ENCODE assay signal across 1 cellular context in the genomic region with DNA sequence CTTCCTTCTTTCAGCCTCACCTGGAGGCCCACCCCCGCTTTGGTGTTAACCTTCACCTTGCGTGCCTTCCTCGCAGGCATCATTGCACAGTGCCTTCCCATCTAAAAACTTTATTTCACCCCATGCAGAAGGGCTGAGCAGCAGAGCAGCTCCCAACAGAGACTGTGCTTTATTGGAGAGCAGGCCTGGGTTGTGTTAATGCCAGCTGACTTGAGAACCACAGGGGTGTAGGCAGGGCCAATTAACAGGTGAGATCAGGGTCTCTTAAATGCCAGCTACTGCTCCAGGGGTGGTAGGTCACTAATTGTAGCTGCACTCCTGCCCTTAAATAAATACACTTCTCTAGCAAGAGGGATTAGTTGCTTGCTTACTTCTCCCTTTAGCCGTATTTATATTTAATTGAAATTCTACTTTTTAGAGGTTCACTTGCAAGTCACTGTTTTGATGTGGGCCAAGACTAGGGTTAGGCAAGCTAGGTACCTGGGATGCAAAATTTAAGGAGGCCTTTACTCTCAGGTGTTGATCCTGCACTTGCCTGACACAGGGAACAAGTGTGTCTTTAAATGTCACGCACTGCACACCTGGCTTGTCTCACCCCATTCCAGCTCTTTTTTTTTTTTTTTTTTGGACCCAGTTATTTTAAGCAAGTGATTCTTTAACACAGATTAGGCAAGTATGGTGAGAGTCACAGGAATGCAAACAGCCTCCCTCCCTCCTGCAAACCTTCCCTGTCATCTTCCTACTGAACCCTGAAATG.
TF ChIP-seq lines count a peak whose summit lies in the region.

No MANE protein-coding gene starts in this region.

TF ChIP-seq in GM23338, 12 proteins besides CTCF, POLR2A, EP300 and RAD21:
- TF ChIP-seq, protein P1, sequence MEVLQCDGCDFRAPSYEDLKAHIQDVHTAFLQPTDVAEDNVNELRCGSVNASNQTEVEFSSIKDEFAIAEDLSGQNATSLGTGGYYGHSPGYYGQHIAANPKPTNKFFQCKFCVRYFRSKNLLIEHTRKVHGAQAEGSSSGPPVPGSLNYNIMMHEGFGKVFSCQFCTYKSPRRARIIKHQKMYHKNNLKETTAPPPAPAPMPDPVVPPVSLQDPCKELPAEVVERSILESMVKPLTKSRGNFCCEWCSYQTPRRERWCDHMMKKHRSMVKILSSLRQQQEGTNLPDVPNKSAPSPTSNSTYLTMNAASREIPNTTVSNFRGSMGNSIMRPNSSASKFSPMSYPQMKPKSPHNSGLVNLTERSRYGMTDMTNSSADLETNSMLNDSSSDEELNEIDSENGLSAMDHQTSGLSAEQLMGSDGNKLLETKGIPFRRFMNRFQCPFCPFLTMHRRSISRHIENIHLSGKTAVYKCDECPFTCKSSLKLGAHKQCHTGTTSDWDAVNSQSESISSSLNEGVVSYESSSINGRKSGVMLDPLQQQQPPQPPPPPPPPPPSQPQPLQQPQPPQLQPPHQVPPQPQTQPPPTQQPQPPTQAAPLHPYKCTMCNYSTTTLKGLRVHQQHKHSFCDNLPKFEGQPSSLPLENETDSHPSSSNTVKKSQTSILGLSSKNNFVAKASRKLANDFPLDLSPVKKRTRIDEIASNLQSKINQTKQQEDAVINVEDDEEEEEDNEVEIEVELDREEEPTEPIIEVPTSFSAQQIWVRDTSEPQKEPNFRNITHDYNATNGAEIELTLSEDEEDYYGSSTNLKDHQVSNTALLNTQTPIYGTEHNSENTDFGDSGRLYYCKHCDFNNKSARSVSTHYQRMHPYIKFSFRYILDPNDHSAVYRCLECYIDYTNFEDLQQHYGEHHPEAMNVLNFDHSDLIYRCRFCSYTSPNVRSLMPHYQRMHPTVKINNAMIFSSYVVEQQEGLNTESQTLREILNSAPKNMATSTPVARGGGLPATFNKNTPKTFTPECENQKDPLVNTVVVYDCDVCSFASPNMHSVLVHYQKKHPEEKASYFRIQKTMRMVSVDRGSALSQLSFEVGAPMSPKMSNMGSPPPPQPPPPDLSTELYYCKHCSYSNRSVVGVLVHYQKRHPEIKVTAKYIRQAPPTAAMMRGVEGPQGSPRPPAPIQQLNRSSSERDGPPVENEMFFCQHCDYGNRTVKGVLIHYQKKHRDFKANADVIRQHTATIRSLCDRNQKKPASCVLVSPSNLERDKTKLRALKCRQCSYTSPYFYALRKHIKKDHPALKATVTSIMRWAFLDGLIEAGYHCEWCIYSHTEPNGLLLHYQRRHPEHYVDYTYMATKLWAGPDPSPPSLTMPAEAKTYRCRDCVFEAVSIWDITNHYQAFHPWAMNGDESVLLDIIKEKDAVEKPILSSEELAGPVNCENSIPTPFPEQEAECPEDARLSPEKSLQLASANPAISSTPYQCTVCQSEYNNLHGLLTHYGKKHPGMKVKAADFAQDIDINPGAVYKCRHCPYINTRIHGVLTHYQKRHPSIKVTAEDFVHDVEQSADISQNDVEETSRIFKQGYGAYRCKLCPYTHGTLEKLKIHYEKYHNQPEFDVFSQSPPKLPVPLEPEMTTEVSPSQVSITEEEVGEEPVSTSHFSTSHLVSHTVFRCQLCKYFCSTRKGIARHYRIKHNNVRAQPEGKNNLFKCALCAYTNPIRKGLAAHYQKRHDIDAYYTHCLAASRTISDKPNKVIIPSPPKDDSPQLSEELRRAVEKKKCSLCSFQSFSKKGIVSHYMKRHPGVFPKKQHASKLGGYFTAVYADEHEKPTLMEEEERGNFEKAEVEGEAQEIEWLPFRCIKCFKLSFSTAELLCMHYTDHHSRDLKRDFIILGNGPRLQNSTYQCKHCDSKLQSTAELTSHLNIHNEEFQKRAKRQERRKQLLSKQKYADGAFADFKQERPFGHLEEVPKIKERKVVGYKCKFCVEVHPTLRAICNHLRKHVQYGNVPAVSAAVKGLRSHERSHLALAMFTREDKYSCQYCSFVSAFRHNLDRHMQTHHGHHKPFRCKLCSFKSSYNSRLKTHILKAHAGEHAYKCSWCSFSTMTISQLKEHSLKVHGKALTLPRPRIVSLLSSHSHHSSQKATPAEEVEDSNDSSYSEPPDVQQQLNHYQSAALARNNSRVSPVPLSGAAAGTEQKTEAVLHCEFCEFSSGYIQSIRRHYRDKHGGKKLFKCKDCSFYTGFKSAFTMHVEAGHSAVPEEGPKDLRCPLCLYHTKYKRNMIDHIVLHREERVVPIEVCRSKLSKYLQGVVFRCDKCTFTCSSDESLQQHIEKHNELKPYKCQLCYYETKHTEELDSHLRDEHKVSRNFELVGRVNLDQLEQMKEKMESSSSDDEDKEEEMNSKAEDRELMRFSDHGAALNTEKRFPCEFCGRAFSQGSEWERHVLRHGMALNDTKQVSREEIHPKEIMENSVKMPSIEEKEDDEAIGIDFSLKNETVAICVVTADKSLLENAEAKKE (CRISPR knock-in tag; IDR thresholded peaks at IDR 0.05), result no peak
- TF ChIP-seq CREB1 (CRISPR knock-in tag; IDR thresholded peaks at IDR 0.05; ENCODE audit: low read depth) (no peak), STAT1 (IDR thresholded peaks at IDR 0.05; ENCODE audit: unreplicated experiment) (no peak), JUNB (IDR thresholded peaks at IDR 0.05; ENCODE audit: unreplicated experiment) (no peak), NANOG (IDR thresholded peaks at IDR 0.05; ENCODE audit: borderline replicate concordance) (no peak), EZH2phosphoT487 (IDR thresholded peaks at IDR 0.05; ENCODE audit: unreplicated experiment) (no peak), POLR2AphosphoS5 (IDR thresholded peaks at IDR 0.05; ENCODE audit: low read depth) (no peak)
- TF ChIP-seq, protein P2, sequence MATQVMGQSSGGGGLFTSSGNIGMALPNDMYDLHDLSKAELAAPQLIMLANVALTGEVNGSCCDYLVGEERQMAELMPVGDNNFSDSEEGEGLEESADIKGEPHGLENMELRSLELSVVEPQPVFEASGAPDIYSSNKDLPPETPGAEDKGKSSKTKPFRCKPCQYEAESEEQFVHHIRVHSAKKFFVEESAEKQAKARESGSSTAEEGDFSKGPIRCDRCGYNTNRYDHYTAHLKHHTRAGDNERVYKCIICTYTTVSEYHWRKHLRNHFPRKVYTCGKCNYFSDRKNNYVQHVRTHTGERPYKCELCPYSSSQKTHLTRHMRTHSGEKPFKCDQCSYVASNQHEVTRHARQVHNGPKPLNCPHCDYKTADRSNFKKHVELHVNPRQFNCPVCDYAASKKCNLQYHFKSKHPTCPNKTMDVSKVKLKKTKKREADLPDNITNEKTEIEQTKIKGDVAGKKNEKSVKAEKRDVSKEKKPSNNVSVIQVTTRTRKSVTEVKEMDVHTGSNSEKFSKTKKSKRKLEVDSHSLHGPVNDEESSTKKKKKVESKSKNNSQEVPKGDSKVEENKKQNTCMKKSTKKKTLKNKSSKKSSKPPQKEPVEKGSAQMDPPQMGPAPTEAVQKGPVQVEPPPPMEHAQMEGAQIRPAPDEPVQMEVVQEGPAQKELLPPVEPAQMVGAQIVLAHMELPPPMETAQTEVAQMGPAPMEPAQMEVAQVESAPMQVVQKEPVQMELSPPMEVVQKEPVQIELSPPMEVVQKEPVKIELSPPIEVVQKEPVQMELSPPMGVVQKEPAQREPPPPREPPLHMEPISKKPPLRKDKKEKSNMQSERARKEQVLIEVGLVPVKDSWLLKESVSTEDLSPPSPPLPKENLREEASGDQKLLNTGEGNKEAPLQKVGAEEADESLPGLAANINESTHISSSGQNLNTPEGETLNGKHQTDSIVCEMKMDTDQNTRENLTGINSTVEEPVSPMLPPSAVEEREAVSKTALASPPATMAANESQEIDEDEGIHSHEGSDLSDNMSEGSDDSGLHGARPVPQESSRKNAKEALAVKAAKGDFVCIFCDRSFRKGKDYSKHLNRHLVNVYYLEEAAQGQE (IDR thresholded peaks at IDR 0.05; ENCODE audit: unreplicated experiment), result no peak
- TF ChIP-seq, protein P3, sequence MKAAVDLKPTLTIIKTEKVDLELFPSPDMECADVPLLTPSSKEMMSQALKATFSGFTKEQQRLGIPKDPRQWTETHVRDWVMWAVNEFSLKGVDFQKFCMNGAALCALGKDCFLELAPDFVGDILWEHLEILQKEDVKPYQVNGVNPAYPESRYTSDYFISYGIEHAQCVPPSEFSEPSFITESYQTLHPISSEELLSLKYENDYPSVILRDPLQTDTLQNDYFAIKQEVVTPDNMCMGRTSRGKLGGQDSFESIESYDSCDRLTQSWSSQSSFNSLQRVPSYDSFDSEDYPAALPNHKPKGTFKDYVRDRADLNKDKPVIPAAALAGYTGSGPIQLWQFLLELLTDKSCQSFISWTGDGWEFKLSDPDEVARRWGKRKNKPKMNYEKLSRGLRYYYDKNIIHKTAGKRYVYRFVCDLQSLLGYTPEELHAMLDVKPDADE (IDR thresholded peaks at IDR 0.05), result no peak
